18 cellular contexts compared by ENCODE assay signal in genomic region chr5:89324990-89325389, GRCh38.
"Had no signal": no experiment of that assay in that cellular context is flagged by ENCODE, and none has a peak within 500 bp of the region (broad histone marks: within the 10 kb centered on the region; RNA-seq: fewer than 3 reads in every experiment).

No MANE protein-coding gene starts in this region.

- DNase-seq: activated CD4-positive, alpha-beta memory T cell treated with anti-CD3 and anti-CD28 coated beads, Interleukin-2, amount 10 ng/mL, durations not matched to agents 7 days and 5 days; activated gamma-delta T cell; activated T-cell treated with anti-CD3 and anti-CD28 coated beads, Interleukin-2, amount 50 U/mL, for 48 hours; amygdala; body of pancreas; caudate nucleus; esophagus squamous epithelium; natural killer cell; nucleus accumbens; right lobe of liver; stimulated activated naive CD8-positive, alpha-beta T cell treated with anti-CD3 and anti-CD28 coated beads, Interleukin-15, amount 100 ng/mL, for 72 hours; upper lobe of left lung had no signal

- H2AFZ ChIP-seq: hepatocyte had no signal

- H3K36me3 Mint-ChIP-seq: activated naive CD8-positive, alpha-beta T cell; natural killer cell had no signal

- H3K27ac ChIP-seq: body of pancreas, esophagus squamous epithelium, hepatocyte, prostate gland, right lobe of liver, upper lobe of left lung, VCaP had no signal

- H3K4me3 Mint-ChIP-seq: activated CD4-positive, alpha-beta memory T cell treated with anti-CD3 and anti-CD28 coated beads, Interleukin-2, amount 10 ng/mL, durations not matched to agents 7 days and 5 days; activated naive CD8-positive, alpha-beta T cell; memory B cell; natural killer cell; stimulated activated naive CD8-positive, alpha-beta T cell treated with anti-CD3 and anti-CD28 coated beads, Interleukin-15, amount 100 ng/mL, for 72 hours had no signal

- H3K27me3 Mint-ChIP-seq: activated CD4-positive, alpha-beta memory T cell treated with anti-CD3 and anti-CD28 coated beads, Interleukin-2, amount 10 ng/mL, durations not matched to agents 7 days and 5 days; activated naive CD8-positive, alpha-beta T cell; memory B cell; stimulated activated naive CD8-positive, alpha-beta T cell treated with anti-CD3 and anti-CD28 coated beads, Interleukin-15, amount 100 ng/mL, for 72 hours had no signal

- H3K4me3 ChIP-seq: body of pancreas, esophagus squamous epithelium, hepatocyte, prostate gland, right lobe of liver, upper lobe of left lung had no signal

- H3K4me1 Mint-ChIP-seq: activated CD4-positive, alpha-beta memory T cell treated with anti-CD3 and anti-CD28 coated beads, Interleukin-2, amount 10 ng/mL, durations not matched to agents 7 days and 5 days; stimulated activated naive CD8-positive, alpha-beta T cell treated with anti-CD3 and anti-CD28 coated beads, Interleukin-15, amount 100 ng/mL, for 72 hours had no signal

- H3K4me1 ChIP-seq: body of pancreas, esophagus squamous epithelium, prostate gland, right lobe of liver, upper lobe of left lung had no signal

- H3K27me3 ChIP-seq: body of pancreas, esophagus squamous epithelium, hepatocyte, right lobe of liver, upper lobe of left lung had no signal

- H3K36me3 ChIP-seq: esophagus squamous epithelium, prostate gland, right lobe of liver, upper lobe of left lung had no signal

- H3K4me2 ChIP-seq: hepatocyte had no signal

- ATAC-seq: body of pancreas; left lobe of liver; natural killer cell; stimulated activated naive CD8-positive, alpha-beta T cell treated with anti-CD3 and anti-CD28 coated beads, Interleukin-15, amount 100 ng/mL, for 72 hours had no signal

- H3K27ac Mint-ChIP-seq: activated CD4-positive, alpha-beta memory T cell treated with anti-CD3 and anti-CD28 coated beads, Interleukin-2, amount 10 ng/mL, durations not matched to agents 7 days and 5 days; activated naive CD8-positive, alpha-beta T cell; memory B cell; natural killer cell; stimulated activated naive CD8-positive, alpha-beta T cell treated with anti-CD3 and anti-CD28 coated beads, Interleukin-15, amount 100 ng/mL, for 72 hours had no signal

- H3K9me3 ChIP-seq: body of pancreas, esophagus squamous epithelium, prostate gland, right lobe of liver, upper lobe of left lung had no signal
